ENCODE assay signal across 22 cellular contexts in the genomic region with DNA sequence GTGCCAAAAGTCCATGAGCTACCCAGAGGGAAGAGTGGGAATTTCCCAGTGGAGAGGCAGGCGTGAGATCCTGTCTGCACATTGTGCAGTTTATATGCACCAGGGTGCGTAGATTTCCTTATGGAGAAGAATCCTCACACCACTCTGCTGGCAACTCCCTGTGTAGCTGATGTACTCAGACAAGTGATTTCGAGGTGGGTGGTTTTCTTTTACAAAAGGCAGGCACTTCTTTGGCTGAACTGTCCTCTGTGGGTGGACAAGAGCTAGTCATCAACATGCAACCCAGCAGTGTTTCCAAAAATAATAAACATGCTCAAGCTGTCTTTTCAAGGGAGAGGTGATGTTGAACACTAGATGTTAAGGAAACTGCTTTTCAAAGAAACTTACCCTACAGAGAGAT.
DNase-seq lines count a peak whose midpoint lies in the region; ATAC-seq, FAIRE-seq and TF ChIP-seq lines count a peak whose summit lies in the region.
"Had no signal": no experiment of that assay in that cellular context is flagged by ENCODE, and none has a peak within 500 bp of the region (broad histone marks: within the 10 kb centered on the region; RNA-seq: fewer than 3 reads in every experiment).

No MANE protein-coding gene starts in this region.

- 7% methylated on average over 2 of the region's 3 CpGs for WGBS in SK-N-SH (ENCODE audit: low lambda C conversion rate)

- no peak overlapping the region for H3K4me3 ChIP-seq in BLaER1 treated with 17β-estradiol and CSF1 and Interleukin-3, amounts not matched to agents 10 nM and 100 nM
- H3K4me3 ChIP-seq in fibroblast of lung (replicated peaks in 1 of 4; ENCODE audit: control extremely low read depth in 1 of 4, insufficient read depth in 1 of 4, low read depth in 3 of 4, low read length in 4 of 4), result no peak overlapping the region
- no peak overlapping the region for H3K4me3 ChIP-seq in SK-N-SH (ENCODE audit: low read depth in 2 of 2, low read length in 1 of 2)
- H3K4me3 ChIP-seq: adrenal gland, psoas muscle, upper lobe of left lung had no signal

- no peak for ATAC-seq in GM21367 (IDR thresholded peaks at IDR 0.05; ENCODE audit: unreplicated experiment)
- ATAC-seq: psoas muscle had no signal

- no peaks in the 10 kb centered on the region for H3K27me3 ChIP-seq in BLaER1 treated with 17β-estradiol and CSF1 and Interleukin-3, amounts not matched to agents 10 nM and 100 nM
- H3K27me3 ChIP-seq in fibroblast of lung (ENCODE audit: control insufficient read depth, insufficient read depth, low read length) (no peaks in the 10 kb centered on the region), SK-N-SH (ENCODE audit: insufficient read depth) (peaks cover 10% of the 10 kb centered on the region; the same call in 1 of the 2 replicates)
- H3K27me3 ChIP-seq: adrenal gland, upper lobe of left lung had no signal

- peak overlapping the region in 4 of 11 experiments; percentile 10 to 33 (median 14); a peak in 5 of 22 replicates for H3K9ac ChIP-seq in BLaER1 treated with 17β-estradiol and CSF1 and Interleukin-3, amounts not matched to agents 10 nM and 100 nM
- H3K9ac ChIP-seq in fibroblast of lung (ENCODE audit: insufficient read depth, low read length) (no peak overlapping the region), SK-N-SH (no peak overlapping the region)

- no peak for TF ChIP-seq EP300 in SK-N-SH (IDR thresholded peaks at IDR 0.05; ENCODE audit: borderline replicate concordance in 1 of 2, low read depth in 1 of 2, low read length in 1 of 2)

- H4K20me1 ChIP-seq in BLaER1 treated with 17β-estradiol and CSF1 and Interleukin-3, amounts not matched to agents 10 nM and 100 nM, result no peaks in the 10 kb centered on the region
- H4K20me1 ChIP-seq in fibroblast of lung (ENCODE audit: control insufficient read depth, extremely low read depth, insufficient read depth, low read length), result no peaks in the 10 kb centered on the region
- no peaks in the 10 kb centered on the region for H4K20me1 ChIP-seq in SK-N-SH (ENCODE audit: insufficient read depth)

- H3K4me1 ChIP-seq in BLaER1 treated with 17β-estradiol and CSF1 and Interleukin-3, amounts not matched to agents 10 nM and 100 nM, result peaks cover 13 to 91% (median 70%) of the 10 kb centered on the region in 10 experiments
- H3K4me1 ChIP-seq in fibroblast of lung (ENCODE audit: control insufficient read depth, extremely low read depth, insufficient read depth, low read length) (peaks cover 14% of the 10 kb centered on the region), SK-N-SH (ENCODE audit: control insufficient read depth in 1 of 2, insufficient read depth in 2 of 2, low read depth in 1 of 2, low read length in 1 of 2) (no peaks in the 10 kb centered on the region)
- H3K4me1 ChIP-seq: psoas muscle had no signal

- H3K36me3 ChIP-seq in BLaER1 treated with 17β-estradiol and CSF1 and Interleukin-3, amounts not matched to agents 10 nM and 100 nM, result peaks cover 0 to 15% (median 0%) of the 10 kb centered on the region in 11 experiments; a peak in 2 of 22 replicates
- H3K36me3 ChIP-seq in fibroblast of lung (ENCODE audit: control insufficient read depth, insufficient read depth, low read length), result no peaks in the 10 kb centered on the region
- H3K36me3 ChIP-seq in SK-N-SH (replicated peaks in 1 of 2; ENCODE audit: control insufficient read depth in 1 of 2, insufficient read depth in 2 of 2, low read length in 1 of 2), result no peaks in the 10 kb centered on the region
- H3K36me3 ChIP-seq: adrenal gland, upper lobe of left lung had no signal

- no peak for TF ChIP-seq CTCF in fibroblast of lung (conservative IDR thresholded peaks at IDR 0.05 in 1 of 2, IDR thresholded peaks at IDR 0.05 in 1 of 2; ENCODE audit: low read depth in 1 of 2, low read length in 2 of 2)
- no peak for TF ChIP-seq CTCF in SK-N-SH (IDR thresholded peaks at IDR 0.05)

- H3F3A ChIP-seq in SK-N-SH (replicated peaks; ENCODE audit: insufficient read depth), result no peaks in the 10 kb centered on the region

- peaks cover 20 to 48% (median 29%) of the 10 kb centered on the region in 11 experiments for H3K9me3 ChIP-seq in BLaER1 treated with 17β-estradiol and CSF1 and Interleukin-3, amounts not matched to agents 10 nM and 100 nM (replicated peaks in 1 of 11)
- H3K9me3 ChIP-seq in fibroblast of lung (ENCODE audit: control insufficient read depth, insufficient read depth, low read depth, low read length) (no peaks in the 10 kb centered on the region), SK-N-SH (no peaks in the 10 kb centered on the region)
- H3K9me3 ChIP-seq: adrenal gland, psoas muscle had no signal

- peak overlapping the region in 7 of 11 experiments; percentile 90 to 98 (median 95); a peak in 12 of 22 replicates for H3K27ac ChIP-seq in BLaER1 treated with 17β-estradiol and CSF1 and Interleukin-3, amounts not matched to agents 10 nM and 100 nM
- H3K27ac ChIP-seq in fibroblast of lung (ENCODE audit: insufficient read depth, low read length), result no peak overlapping the region
- no peak overlapping the region for H3K27ac ChIP-seq in SK-N-SH (ENCODE audit: low read depth in 2 of 2, low read length in 1 of 2)
- H3K27ac ChIP-seq: adrenal gland, psoas muscle, upper lobe of left lung had no signal

- H3K79me2 ChIP-seq in fibroblast of lung (ENCODE audit: control insufficient read depth, insufficient read depth, low read length) (no peaks in the 10 kb centered on the region), SK-N-SH (ENCODE audit: insufficient read depth) (no peaks in the 10 kb centered on the region)

- DNase-seq in RPMI7951 (ENCODE audit: low read depth), result peak; percentile 92
- DNase-seq in fibroblast of lung (ENCODE audit: low read depth in 2 of 2), result peak; percentile 90 to 94
- DNase-seq in renal cortical epithelial cell (ENCODE audit: low read depth), result peak; percentile 14
- DNase-seq in retina, result no peak
- DNase-seq in GM19239 (ENCODE audit: insufficient read length, low spot score), result no peak
- no peak for DNase-seq in SK-N-SH
- DNase-seq: activated CD4-positive, alpha-beta T cell treated with anti-CD3 and anti-CD28 coated beads, Interleukin-2, amount 10 ng/mL, durations not matched to agents 7 days and 5 days; activated T-cell treated with anti-CD3 and anti-CD28 coated beads, Interleukin-2, amount 50 U/mL, for 48 hours; adrenal gland; CD8-positive, alpha-beta memory T cell; effector CD8-positive, alpha-beta T cell; H7; KG1; naive B cell; NCI-H526 treated with DMSO at 0.1 percent for 48 hours; psoas muscle; stimulated activated CD4-positive, alpha-beta T cell treated with anti-CD3 and anti-CD28 coated beads, Interleukin-1b, Interleukin-23, amount 100 ng/mL, for 48 hours; upper lobe of left lung had no signal

- peak overlapping the region in 7 of 11 experiments; percentile 40 to 85 (median 80); a peak in 15 of 22 replicates for H3K4me2 ChIP-seq in BLaER1 treated with 17β-estradiol and CSF1 and Interleukin-3, amounts not matched to agents 10 nM and 100 nM
- H3K4me2 ChIP-seq in fibroblast of lung (ENCODE audit: extremely low read depth, insufficient read depth, low read length) (no peak overlapping the region), SK-N-SH (no peak overlapping the region)

- no peaks in the 10 kb centered on the region for H3K9me2 ChIP-seq in SK-N-SH

- no peak for FAIRE-seq in GM19239 (lab: Jason Lieb, UNC)
- FAIRE-seq: keratinocyte, RCC 7860 had no signal

- TF ChIP-seq RAD21 in SK-N-SH (IDR thresholded peaks at IDR 0.05; ENCODE audit: low read length), result no peak

- POLR2A ChIA-PET in SK-N-SH (lab: Yijun Ruan, JAX), result no interaction called here

- CTCF ChIA-PET in SK-N-SH (lab: Yijun Ruan, JAX), result interaction anchor here (1.6 kb wide), 1 partner anchor 17 kb away, joined by 4 read pairs; no protein-coding TSS in a partner anchor

- no peak overlapping the region for H2AFZ ChIP-seq in fibroblast of lung (ENCODE audit: low read length)
- no peak overlapping the region for H2AFZ ChIP-seq in SK-N-SH (ENCODE audit: low read depth)

TF ChIP-seq in SK-N-SH, 30 proteins besides CTCF, POLR2A, EP300 and RAD21:
- no peak for TF ChIP-seq MEF2A (IDR thresholded peaks at IDR 0.05; ENCODE audit: borderline replicate concordance, low read depth)
- no peak for TF ChIP-seq ELF1 (IDR thresholded peaks at IDR 0.05)
- no peak for TF ChIP-seq MXI1 (IDR thresholded peaks at IDR 0.05; ENCODE audit: low read depth, low read length)
- TF ChIP-seq FOXM1 (IDR thresholded peaks at IDR 0.05; ENCODE audit: low read depth), result no peak

Comparison
In these comparisons a context has a peak if more than half of its experiments do, and no peak if none do; other contexts are left out.
1. H3K27ac ChIP-seq: peak in BLaER1 treated with 17β-estradiol and CSF1 and Interleukin-3, amounts not matched to agents 10 nM and 100 nM (7 of 11); none in fibroblast of lung (single experiment) and SK-N-SH (0 of 2).
2. H3K4me2 ChIP-seq: peak in BLaER1 treated with 17β-estradiol and CSF1 and Interleukin-3, amounts not matched to agents 10 nM and 100 nM (7 of 11); none in fibroblast of lung (single experiment) and SK-N-SH (single experiment).
3. DNase-seq: peak in RPMI7951 (single experiment), fibroblast of lung (2 of 2) and renal cortical epithelial cell (single experiment); none in retina (single experiment), GM19239 (single experiment) and SK-N-SH (single experiment).